Comparison of ENCODE assay signal across 16 cellular contexts in genomic region chr15:37034835-37035234, GRCh38.
DNase-seq lines count a peak whose midpoint lies in the region; ATAC-seq, FAIRE-seq and TF ChIP-seq lines count a peak whose summit lies in the region.
"Had no signal": no experiment of that assay in that cellular context is flagged by ENCODE, and none has a peak within 500 bp of the region (broad histone marks: within the 10 kb centered on the region; RNA-seq: fewer than 3 reads in every experiment).

No MANE protein-coding gene starts in this region.

- FAIRE-seq in HepG2 (lab: Jason Lieb, UNC) (no peak), kidney (lab: Jason Lieb, UNC) (no peak)
- FAIRE-seq: RCC 7860 had no signal

- 0 out of 2 replicates have a peak overlapping the region, but pooled peaks have one; percentile 5 for H3K9ac ChIP-seq in HepG2 (ENCODE audit: insufficient read depth, low read depth, low read length)
- no peak overlapping the region for H3K9ac ChIP-seq in fibroblast of lung (ENCODE audit: insufficient read depth, low read length)
- no peak overlapping the region for H3K9ac ChIP-seq in kidney (ENCODE audit: low read length in 2 of 2)

- H3K79me2 ChIP-seq in HepG2 (ENCODE audit: insufficient read depth, low read length): no peaks in the 10 kb centered on the region
- H3K79me2 ChIP-seq in fibroblast of lung (ENCODE audit: control insufficient read depth, insufficient read depth, low read length): peaks cover 2% of the 10 kb centered on the region

- 46% methylated on average over 5 of the region's 5 CpGs for WGBS in HepG2 (ENCODE audit: low lambda C conversion rate)
- WGBS in right lobe of liver (ENCODE audit: insufficient coverage, low coverage, low lambda C conversion rate, missing lambda C conversion rate): 75% methylated on average over 5 of the region's 5 CpGs

- peak; percentile 56 for ATAC-seq in HepG2
- no peak for ATAC-seq in right lobe of liver
- no peak for ATAC-seq in HG02852 (IDR thresholded peaks at IDR 0.05; ENCODE audit: unreplicated experiment)
- ATAC-seq: CD8-positive, alpha-beta T cell; HCT116; WTC11 had no signal

- in situ Hi-C loops in HepG2 (cut with HindIII; ENCODE audit: extremely low pct_ligation_motif_present, low pct_unique_long_range_greater_than_20kb): no loop called here

- H3K36me3 ChIP-seq in HepG2 (replicated peaks in 1 of 2; ENCODE audit: control insufficient read depth in 1 of 2, insufficient read depth in 2 of 2, low read length in 2 of 2) (0 out of 5 replicates have a peak, but pooled peaks cover 0 to 2% of the 10 kb centered on the region in 2 experiments), right lobe of liver (no peaks in the 10 kb centered on the region), fibroblast of lung (ENCODE audit: control insufficient read depth, insufficient read depth, low read length) (no peaks in the 10 kb centered on the region), kidney (ENCODE audit: control insufficient read depth in 1 of 2, insufficient read depth in 2 of 2, low read length in 2 of 2) (no peaks in the 10 kb centered on the region)

- CTCF ChIA-PET in HepG2 (lab: Yijun Ruan, JAX; ENCODE audit: low intra/inter-chr PET ratio, low total read pairs): no interaction called here

- no peak overlapping the region for H2AFZ ChIP-seq in HepG2 (ENCODE audit: low read length)
- no peak overlapping the region for H2AFZ ChIP-seq in fibroblast of lung (ENCODE audit: low read length)

- no peaks in the 10 kb centered on the region for H3K27me3 ChIP-seq in HepG2 (ENCODE audit: control insufficient read depth in 1 of 2, insufficient read depth in 2 of 2, low read length in 2 of 2)
- no peaks in the 10 kb centered on the region for H3K27me3 ChIP-seq in right lobe of liver
- no peaks in the 10 kb centered on the region for H3K27me3 ChIP-seq in fibroblast of lung (ENCODE audit: control insufficient read depth, insufficient read depth, low read length)

- TF ChIP-seq EP300 in HepG2 (IDR thresholded peaks at IDR 0.05; ENCODE audit: low read depth in 2 of 2, low read length in 2 of 2): no peak
- TF ChIP-seq EP300 in HepG2 (CRISPR knock-in tag; IDR thresholded peaks at IDR 0.05; ENCODE audit: borderline replicate concordance): no peak

- no peak for TF ChIP-seq POLR2A in HepG2 (IDR thresholded peaks at IDR 0.05; ENCODE audit: insufficient read depth in 1 of 2, low read depth in 2 of 2, low read length in 2 of 2)
- TF ChIP-seq POLR2A in right lobe of liver (IDR thresholded peaks at IDR 0.05): no peak

- H3K27ac ChIP-seq in HepG2 (ENCODE audit: extremely low read length, insufficient read depth, low read length): peak overlapping the region; percentile 69
- H3K27ac ChIP-seq in right lobe of liver: no peak overlapping the region
- H3K27ac ChIP-seq in fibroblast of lung (ENCODE audit: insufficient read depth, low read length): no peak overlapping the region
- no peak overlapping the region for H3K27ac ChIP-seq in kidney (ENCODE audit: low read depth in 2 of 2, low read length in 2 of 2)

- no peak for DNase-seq in HepG2 (ENCODE audit: low spot score)
- DNase-seq in right lobe of liver: no peak
- DNase-seq in NCI-H774 (lab: John Stamatoyannopoulos, UW): peak; percentile 51
- DNase-seq in fibroblast of lung (ENCODE audit: low read depth in 2 of 2): no peak
- no peak for DNase-seq in HCEC 1CT
- no peak for DNase-seq in kidney
- DNase-seq in activated CD4-positive, alpha-beta T cell treated with anti-CD3 and anti-CD28 coated beads, Interleukin-2, amount 50 U/mL, for 4 hours: no peak
- DNase-seq: CD8-positive, alpha-beta T cell; head of caudate nucleus; NCI-H446; substantia nigra; T-helper 1 cell had no signal

- H4K20me1 ChIP-seq in HepG2 (ENCODE audit: insufficient read depth, low read length) (no peaks in the 10 kb centered on the region), fibroblast of lung (ENCODE audit: control insufficient read depth, extremely low read depth, insufficient read depth, low read length) (no peaks in the 10 kb centered on the region)

- TF ChIP-seq RAD21 in HepG2 (CRISPR knock-in tag; IDR thresholded peaks at IDR 0.05): no peak

- H3K4me3 ChIP-seq in HepG2 (replicated peaks in 1 of 3; ENCODE audit: insufficient read depth in 1 of 3, low read depth in 2 of 3, low read length in 3 of 3): no peak overlapping the region
- no peak overlapping the region for H3K4me3 ChIP-seq in right lobe of liver
- H3K4me3 ChIP-seq in fibroblast of lung (replicated peaks in 1 of 4; ENCODE audit: control extremely low read depth in 1 of 4, insufficient read depth in 1 of 4, low read depth in 3 of 4, low read length in 4 of 4): no peak overlapping the region
- no peak overlapping the region for H3K4me3 ChIP-seq in kidney (ENCODE audit: low read length in 2 of 2)

- no peak for TF ChIP-seq CTCF in HepG2 (CRISPR knock-in tag; IDR thresholded peaks at IDR 0.05)
- no peak for TF ChIP-seq CTCF in right lobe of liver (IDR thresholded peaks at IDR 0.05)
- TF ChIP-seq CTCF in fibroblast of lung (conservative IDR thresholded peaks at IDR 0.05 in 1 of 2, IDR thresholded peaks at IDR 0.05 in 1 of 2; ENCODE audit: low read depth in 1 of 2, low read length in 2 of 2): no peak
- no peak for TF ChIP-seq CTCF in kidney (IDR thresholded peaks at IDR 0.05; ENCODE audit: borderline replicate concordance, extremely low read depth, insufficient read depth)

- H3K4me2 ChIP-seq in HepG2 (ENCODE audit: low read depth, low read length): 0 out of 2 replicates have a peak overlapping the region, but pooled peaks have one; percentile 15
- H3K4me2 ChIP-seq in fibroblast of lung (ENCODE audit: extremely low read depth, insufficient read depth, low read length): peak overlapping the region; percentile 23

- BruUV-seq in HepG2 (replicated peaks; lab: Mats Ljungman, UMichigan): no TSS peak

- H3K9me3 ChIP-seq in HepG2 (ENCODE audit: low read length) (no peaks in the 10 kb centered on the region), right lobe of liver (no peaks in the 10 kb centered on the region), fibroblast of lung (ENCODE audit: control insufficient read depth, insufficient read depth, low read depth, low read length) (no peaks in the 10 kb centered on the region), kidney (ENCODE audit: control insufficient read depth in 1 of 2, low read length in 2 of 2) (no peaks in the 10 kb centered on the region)

- POLR2A ChIA-PET in HepG2 (lab: Yijun Ruan, JAX): interaction anchor here (1.7 kb wide), 1 partner anchor 67 kb away, joined by 5 read pairs; no protein-coding TSS in a partner anchor

- intact Hi-C loops in HepG2 (cut with micrococcal nuclease; ENCODE audit: unreplicated experiment): no loop called here
- intact Hi-C loops in right lobe of liver (cut with DNase I): no loop called here
- intact Hi-C loops in kidney (cut with DNase I): no loop called here

- H3K4me1 ChIP-seq in HepG2 (ENCODE audit: insufficient read depth, low read length) (peaks cover 32% of the 10 kb centered on the region), right lobe of liver (no peaks in the 10 kb centered on the region), fibroblast of lung (ENCODE audit: control insufficient read depth, extremely low read depth, insufficient read depth, low read length) (peaks cover 14% of the 10 kb centered on the region), kidney (ENCODE audit: control insufficient read depth in 1 of 2, insufficient read depth in 1 of 2, low read depth in 1 of 2, low read length in 2 of 2) (peaks cover 0 to 6% of the 10 kb centered on the region in 2 donors)

TF ChIP-seq in HepG2, 621 proteins besides CTCF, POLR2A, EP300 and RAD21:
- TF ChIP-seq, protein P1, sequence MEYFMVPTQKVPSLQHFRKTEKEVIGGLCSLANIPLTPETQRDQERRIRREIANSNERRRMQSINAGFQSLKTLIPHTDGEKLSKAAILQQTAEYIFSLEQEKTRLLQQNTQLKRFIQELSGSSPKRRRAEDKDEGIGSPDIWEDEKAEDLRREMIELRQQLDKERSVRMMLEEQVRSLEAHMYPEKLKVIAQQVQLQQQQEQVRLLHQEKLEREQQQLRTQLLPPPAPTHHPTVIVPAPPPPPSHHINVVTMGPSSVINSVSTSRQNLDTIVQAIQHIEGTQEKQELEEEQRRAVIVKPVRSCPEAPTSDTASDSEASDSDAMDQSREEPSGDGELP (IDR thresholded peaks at IDR 0.05; ENCODE audit: borderline replicate concordance, low read depth): peak; percentile 74
- TF ChIP-seq ETV6 (CRISPR knock-in tag; conservative IDR thresholded peaks at IDR 0.05) (no peak), MED13 (CRISPR knock-in tag; IDR thresholded peaks at IDR 0.05) (no peak), HOXA3 (CRISPR knock-in tag; IDR thresholded peaks at IDR 0.05) (no peak), KAT8 (CRISPR knock-in tag; IDR thresholded peaks at IDR 0.05) (peak; percentile 0; the same call in 1 of the 2 replicates), MEIS1 (CRISPR knock-in tag; IDR thresholded peaks at IDR 0.05; ENCODE audit: borderline replicate concordance) (0 out of 2 replicates have a peak, but pooled peaks have one; percentile 27), GTF2F1 (IDR thresholded peaks at IDR 0.05; ENCODE audit: low read length) (no peak)
TF ChIP-seq in HepG2: peak in this region for 3.
